8 cellular contexts compared by ENCODE assay signal in genomic region chr20:32474717-32474966, GRCh38.
DNase-seq lines count a peak whose midpoint lies in the region; ATAC-seq, FAIRE-seq and TF ChIP-seq lines count a peak whose summit lies in the region.

No MANE protein-coding gene starts in this region.

- no peak overlapping the region for H3K9ac ChIP-seq in H1 (replicated peaks in 1 of 4; ENCODE audit: extremely low read depth in 1 of 4, low read depth in 3 of 4, low read length in 3 of 4)

- DNase-seq in activated T-cell treated with anti-CD3 and anti-CD28 coated beads, Interleukin-2, amount 50 U/mL, for 24 hours, result no peak
- DNase-seq in activated T-cell treated with anti-CD3 and anti-CD28 coated beads, Interleukin-2, amount 50 U/mL, for 1 hour, result no peak
- DNase-seq in H1 (ENCODE audit: low read depth in 1 of 2, low spot score in 2 of 2) (no peak), type B pancreatic cell (ENCODE audit: extremely low spot score, unreplicated experiment) (no peak), NCI-H1694 (lab: John Stamatoyannopoulos, UW) (no peak), NCI-H1092 (lab: John Stamatoyannopoulos, UW) (no peak)
- DNase-seq in naive thymus-derived CD4-positive, alpha-beta T cell, result no peak

- no peak overlapping the region; a peak in 1 of 8 replicates for H3K4me3 ChIP-seq in H1 (ENCODE audit: extremely low read depth in 1 of 4, insufficient read depth in 2 of 4, low read depth in 3 of 4, low read length in 4 of 4)
- H3K4me3 ChIP-seq in naive thymus-derived CD4-positive, alpha-beta T cell (ENCODE audit: low read length), result no peak overlapping the region

- H3K27ac Mint-ChIP-seq in activated T-cell treated with anti-CD3 and anti-CD28 coated beads, Interleukin-2, amount 50 U/mL, for 24 hours, result peak overlapping the region; percentile 52
- H3K27ac Mint-ChIP-seq in naive thymus-derived CD4-positive, alpha-beta T cell, result peak overlapping the region in 7 of 9 donors; percentile 34 to 98 (median 48)
- H3K27ac Mint-ChIP-seq in type B pancreatic cell, result peak overlapping the region; percentile 96

- H2BK15ac ChIP-seq in H1 (ENCODE audit: low read length), result 0 out of 2 replicates have a peak overlapping the region, but pooled peaks have one; percentile 81

- TF ChIP-seq CTCF in H1 (IDR thresholded peaks at IDR 0.05; ENCODE audit: control extremely low read depth in 1 of 3, insufficient read depth in 1 of 3, low read depth in 1 of 3, low read length in 3 of 3) (no peak), type B pancreatic cell (conservative IDR thresholded peaks at IDR 0.05) (no peak)

- no peak for TF ChIP-seq EP300 in H1 (IDR thresholded peaks at IDR 0.05; ENCODE audit: borderline replicate concordance in 1 of 2, low read depth in 2 of 2, low read length in 2 of 2)

- no peak overlapping the region for H3K14ac ChIP-seq in H1 (ENCODE audit: insufficient read length)

- no peak overlapping the region for H3K4me3 Mint-ChIP-seq in activated T-cell treated with anti-CD3 and anti-CD28 coated beads, Interleukin-2, amount 50 U/mL, for 24 hours
- no peak overlapping the region for H3K4me3 Mint-ChIP-seq in naive thymus-derived CD4-positive, alpha-beta T cell
- H3K4me3 Mint-ChIP-seq in type B pancreatic cell, result peak overlapping the region; percentile 83

- no peak overlapping the region for H2AFZ ChIP-seq in H1 (ENCODE audit: low read length)

- H3K4me1 Mint-ChIP-seq in activated T-cell treated with anti-CD3 and anti-CD28 coated beads, Interleukin-2, amount 50 U/mL, for 24 hours (ENCODE audit: low read depth), result peaks cover 52% of the 10 kb centered on the region
- H3K4me1 Mint-ChIP-seq in naive thymus-derived CD4-positive, alpha-beta T cell, result peaks cover 12 to 66% (median 50%) of the 10 kb centered on the region in 7 donors
- peaks cover 60% of the 10 kb centered on the region for H3K4me1 Mint-ChIP-seq in type B pancreatic cell (ENCODE audit: unreplicated experiment)

- peaks cover 11% of the 10 kb centered on the region for H3K36me3 Mint-ChIP-seq in activated T-cell treated with anti-CD3 and anti-CD28 coated beads, Interleukin-2, amount 50 U/mL, for 24 hours (ENCODE audit: low read depth)
- peaks cover 0 to 13% (median 0%) of the 10 kb centered on the region in 5 donors for H3K36me3 Mint-ChIP-seq in naive thymus-derived CD4-positive, alpha-beta T cell
- H3K36me3 Mint-ChIP-seq in type B pancreatic cell, result peaks cover 12% of the 10 kb centered on the region

- peaks cover 21 to 84% of the 10 kb centered on the region in 2 experiments for H3K79me2 ChIP-seq in H1 (ENCODE audit: control insufficient read depth in 1 of 2, insufficient read depth in 2 of 2, low read length in 2 of 2)

- H2AK5ac ChIP-seq in H1 (ENCODE audit: low read depth, low read length), result no peak overlapping the region; the same call in 1 of the 2 replicates

- peaks cover 0 to 3% (median 1%) of the 10 kb centered on the region in 4 experiments; a peak in 2 of 8 replicates for H3K36me3 ChIP-seq in H1 (ENCODE audit: control insufficient read depth in 2 of 4, insufficient read depth in 4 of 4, low read length in 3 of 4)
- peaks cover 0 to 54% (median 13%) of the 10 kb centered on the region in 3 experiments for H3K36me3 ChIP-seq in naive thymus-derived CD4-positive, alpha-beta T cell (ENCODE audit: control insufficient read depth in 2 of 3, insufficient read depth in 3 of 3, low read length in 3 of 3)

- no peaks in the 10 kb centered on the region for H3K9me3 ChIP-seq in H1 (ENCODE audit: insufficient read depth in 2 of 2, low read depth in 1 of 2, low read length in 1 of 2)
- H3K9me3 ChIP-seq in naive thymus-derived CD4-positive, alpha-beta T cell (ENCODE audit: control insufficient read depth in 2 of 3, low read length in 3 of 3), result no peaks in the 10 kb centered on the region

- no peak overlapping the region for H3K23ac ChIP-seq in H1 (ENCODE audit: insufficient read length)

- H4K20me1 ChIP-seq in H1 (replicated peaks in 1 of 2; ENCODE audit: control insufficient read depth in 1 of 2, insufficient read depth in 2 of 2, low read length in 2 of 2), result peaks cover 14 to 48% of the 10 kb centered on the region in 2 experiments

- no peak overlapping the region for H2BK120ac ChIP-seq in H1 (replicated peaks; ENCODE audit: low read depth, low read length)

- no peaks in the 10 kb centered on the region for H3K27me3 ChIP-seq in H1 (replicated peaks in 1 of 4; ENCODE audit: control insufficient read depth in 3 of 4, extremely low read depth in 1 of 4, insufficient read depth in 3 of 4, low read length in 3 of 4)
- H3K27me3 ChIP-seq in naive thymus-derived CD4-positive, alpha-beta T cell (ENCODE audit: control insufficient read depth in 2 of 2, insufficient read depth in 2 of 2, low read length in 2 of 2), result no peaks in the 10 kb centered on the region

- 76% methylated on average over 8 of the region's 8 CpGs; no CpG with 5 or more reads in 1 of the 2 experiments for WGBS in H1 (ENCODE audit: extremely low coverage in 1 of 2, insufficient coverage in 1 of 2, insufficient read length in 1 of 2, insufficient replicate concordance in 2 of 2, low coverage in 1 of 2, low lambda C conversion rate in 2 of 2, missing lambda C conversion rate in 1 of 2), 2 experiments

- no peak overlapping the region for H4K91ac ChIP-seq in H1 (replicated peaks; ENCODE audit: insufficient read length, low read length)

- H2BK12ac ChIP-seq in H1 (ENCODE audit: low read depth, low read length), result peak overlapping the region; percentile 29; the same call in 1 of the 2 replicates

- peak overlapping the region; percentile 90; the same call in 1 of the 2 replicates for H2BK5ac ChIP-seq in H1 (ENCODE audit: low read depth, low read length)

- ATAC-seq in naive thymus-derived CD4-positive, alpha-beta T cell, result no peak
- no peak for ATAC-seq in HG03196 (IDR thresholded peaks at IDR 0.05; ENCODE audit: unreplicated experiment)

- POLR2A ChIA-PET in H1 (lab: Charles Lee; ENCODE audit: partially characterized antibody), result interaction anchor here (1.3 to 1.7 kb wide), 3 partner anchors 9 to 83 kb away, joined by 3 to 7 read pairs (median 6); no protein-coding TSS in a partner anchor
- POLR2A ChIA-PET in naive thymus-derived CD4-positive, alpha-beta T cell (lab: Charles Lee), result no interaction called here

- no peak overlapping the region; the same call in 1 of the 2 replicates for H2BK20ac ChIP-seq in H1 (ENCODE audit: low read length)

- no peak overlapping the region for H3K56ac ChIP-seq in H1 (replicated peaks; ENCODE audit: insufficient read length, low read depth, low read length)

- peaks cover 11 to 44% (median 37%) of the 10 kb centered on the region in 4 experiments for H3K4me1 ChIP-seq in H1 (replicated peaks in 1 of 4; ENCODE audit: control insufficient read depth in 3 of 4, insufficient read depth in 4 of 4, low read length in 3 of 4)
- peaks cover 0 to 39% of the 10 kb centered on the region in 2 donors for H3K4me1 ChIP-seq in naive thymus-derived CD4-positive, alpha-beta T cell (ENCODE audit: control insufficient read depth in 2 of 2, insufficient read depth in 2 of 2, low read length in 2 of 2)

- no peaks in the 10 kb centered on the region for H3K9me3 Mint-ChIP-seq in activated T-cell treated with anti-CD3 and anti-CD28 coated beads, Interleukin-2, amount 50 U/mL, for 24 hours
- peaks cover 0 to 1% (median 0%) of the 10 kb centered on the region in 11 donors for H3K9me3 Mint-ChIP-seq in naive thymus-derived CD4-positive, alpha-beta T cell
- H3K9me3 Mint-ChIP-seq in type B pancreatic cell, result no peaks in the 10 kb centered on the region

- no peak overlapping the region for H4K5ac ChIP-seq in H1 (ENCODE audit: insufficient read length, low read depth, low read length)

- intact Hi-C loops in naive thymus-derived CD4-positive, alpha-beta T cell (cut with micrococcal nuclease), result loop anchor here in 1 of 2 donors (5.0 kb wide), 1 partner anchor 178 kb away; no protein-coding TSS in a partner anchor

- H4K8ac ChIP-seq in H1 (ENCODE audit: extremely low read depth, insufficient read depth, low read length), result peak overlapping the region; percentile 85

- no peaks in the 10 kb centered on the region; the same call in 1 of the 2 replicates for H3K23me2 ChIP-seq in H1 (ENCODE audit: low read depth, low read length)

- H3K18ac ChIP-seq in H1 (ENCODE audit: extremely low read depth, low read length), result peak overlapping the region; percentile 19; the same call in 1 of the 2 replicates

- no peak for TF ChIP-seq POLR2A in H1 (IDR thresholded peaks at IDR 0.05; ENCODE audit: control extremely low read depth in 1 of 2, low read depth in 2 of 2, low read length in 2 of 2)

- H3K4ac ChIP-seq in H1 (replicated peaks; ENCODE audit: insufficient read length, low read depth, low read length), result no peak overlapping the region

- no peak for FAIRE-seq in H1 (lab: Jason Lieb, UNC)

- peak overlapping the region; percentile 25 for H3K27ac ChIP-seq in H1 (ENCODE audit: low read depth, low read length)
- peak overlapping the region; percentile 48 for H3K27ac ChIP-seq in naive thymus-derived CD4-positive, alpha-beta T cell (ENCODE audit: low read depth, low read length)

- no peak for TF ChIP-seq RAD21 in H1 (IDR thresholded peaks at IDR 0.05 in 1 of 2, conservative IDR thresholded peaks at IDR 0.05 in 1 of 2; ENCODE audit: low read depth in 2 of 2, low read length in 2 of 2)

- H3K4me2 ChIP-seq in H1 (ENCODE audit: insufficient read depth in 1 of 2, low read depth in 2 of 2, low read length in 2 of 2), result peak overlapping the region in 1 of 2 experiments; percentile 66; a peak in 1 of 4 replicates

- CTCF ChIA-PET in H1 (lab: Charles Lee; ENCODE audit: partially characterized antibody), result interaction anchor here (1.2 to 2.3 kb wide), 4 partner anchors 8 to 32 kb away, joined by 3 to 6 read pairs (median 5); no protein-coding TSS in a partner anchor
- CTCF ChIA-PET in naive thymus-derived CD4-positive, alpha-beta T cell (lab: Charles Lee), result no interaction called here

- peaks cover 22% of the 10 kb centered on the region for H3K79me1 ChIP-seq in H1 (ENCODE audit: low read depth, low read length)

- no peaks in the 10 kb centered on the region for H3K27me3 Mint-ChIP-seq in activated T-cell treated with anti-CD3 and anti-CD28 coated beads, Interleukin-2, amount 50 U/mL, for 24 hours
- no peaks in the 10 kb centered on the region for H3K27me3 Mint-ChIP-seq in naive thymus-derived CD4-positive, alpha-beta T cell
- H3K27me3 Mint-ChIP-seq in type B pancreatic cell, result no peaks in the 10 kb centered on the region

TF ChIP-seq in H1, 55 proteins besides CTCF, POLR2A, EP300 and RAD21:
- TF ChIP-seq RXRA (IDR thresholded peaks at IDR 0.05; ENCODE audit: insufficient read depth, low read depth, low read length) (no peak), MAX (IDR thresholded peaks at IDR 0.05) (no peak)
